ENCODE assay signal across 8 cellular contexts in genomic region chr13:39676315-39676876, GRCh38. TPM values are rescaled to one million over a fixed set of nuclear protein-coding genes. Genes with fewer than 3 reads are reported as not detected.
DNase-seq lines count a peak whose midpoint lies in the region; ATAC-seq and TF ChIP-seq lines count a peak whose summit lies in the region.

No MANE protein-coding gene starts in this region.

- WGBS in body of pancreas, 2 donors: 73 to 90% methylated on average over 1 of the region's 1 CpG

- H3K4me3 ChIP-seq in GM12864 (ENCODE audit: low read depth, low read length): no peak overlapping the region
- no peak overlapping the region for H3K4me3 ChIP-seq in body of pancreas

- H3K4me1 Mint-ChIP-seq in stimulated activated effector memory CD8-positive, alpha-beta T cell treated with anti-CD3 and anti-CD28 coated beads, Interleukin-12 subunit alpha, Interleukin-12 subunit beta, amount 100 ng/mL, for 72 hours: no peaks in the 10 kb centered on the region

- no peak overlapping the region for H3K27ac ChIP-seq in body of pancreas

- H3K9me3 Mint-ChIP-seq in stimulated activated effector memory CD8-positive, alpha-beta T cell treated with anti-CD3 and anti-CD28 coated beads, Interleukin-12 subunit alpha, Interleukin-12 subunit beta, amount 100 ng/mL, for 72 hours: no peaks in the 10 kb centered on the region

- TF ChIP-seq POLR2A in body of pancreas (IDR thresholded peaks at IDR 0.05): no peak

- intact Hi-C loops in body of pancreas (cut with DNase I): no loop called here

- no peaks in the 10 kb centered on the region for H3K9me3 ChIP-seq in body of pancreas

- no peaks in the 10 kb centered on the region for H3K4me1 ChIP-seq in body of pancreas

- H3K27me3 ChIP-seq in body of pancreas: no peaks in the 10 kb centered on the region

- no peak for ATAC-seq in body of pancreas
- no peak for ATAC-seq in stimulated activated effector memory CD8-positive, alpha-beta T cell treated with anti-CD3 and anti-CD28 coated beads, Interleukin-12 subunit alpha, Interleukin-12 subunit beta, amount 100 ng/mL, for 72 hours

- peak; percentile 29 for TF ChIP-seq CTCF in GM12864 (IDR thresholded peaks at IDR 0.05; ENCODE audit: low read depth, low read length, missing control alignments)
- peak in 6 of 7 experiments; percentile 15 to 58 (median 42) for TF ChIP-seq CTCF in body of pancreas (IDR thresholded peaks at IDR 0.05)

- no peak overlapping the region for H3K4me3 Mint-ChIP-seq in stimulated activated effector memory CD8-positive, alpha-beta T cell treated with anti-CD3 and anti-CD28 coated beads, Interleukin-12 subunit alpha, Interleukin-12 subunit beta, amount 100 ng/mL, for 72 hours

- H3K36me3 ChIP-seq in body of pancreas (replicated peaks in 1 of 2; ENCODE audit: insufficient read depth in 1 of 2, low read depth in 2 of 2): peaks cover 6 to 8% of the 10 kb centered on the region in 2 donors

- DNase-seq in Ammon's horn (ENCODE audit: low spot score): peak; percentile 57
- no peak for DNase-seq in GM12864 (ENCODE audit: low read depth)
- peak; percentile 0 for DNase-seq in NCI-H2227 treated with DMSO at 0.1 percent for 48 hours (lab: John Stamatoyannopoulos, UW)
- peak in 2 of 4 donors; percentile 10 to 19 for DNase-seq in body of pancreas
- peak; percentile 51 for DNase-seq in left kidney (ENCODE audit: low read depth, low spot score)
- no peak for DNase-seq in NCI-H187 (lab: John Stamatoyannopoulos, UW)
- DNase-seq in stimulated activated effector memory CD8-positive, alpha-beta T cell treated with anti-CD3 and anti-CD28 coated beads, Interleukin-12 subunit alpha, Interleukin-12 subunit beta, amount 100 ng/mL, for 72 hours (ENCODE audit: low spot score in 2 of 2): no peak
- no peak for DNase-seq in NCI-H1048 (lab: John Stamatoyannopoulos, UW)

- H3K36me3 Mint-ChIP-seq in stimulated activated effector memory CD8-positive, alpha-beta T cell treated with anti-CD3 and anti-CD28 coated beads, Interleukin-12 subunit alpha, Interleukin-12 subunit beta, amount 100 ng/mL, for 72 hours: peaks cover 42% of the 10 kb centered on the region

- H3K27ac Mint-ChIP-seq in stimulated activated effector memory CD8-positive, alpha-beta T cell treated with anti-CD3 and anti-CD28 coated beads, Interleukin-12 subunit alpha, Interleukin-12 subunit beta, amount 100 ng/mL, for 72 hours: no peak overlapping the region

RNA-seq across cellular contexts. Expression of gene COG6, which starts 20.9 kb away (rescaled TPM):
- total RNA-seq in body of pancreas: 10 to 100 TPM; 13.5 to 17.9 TPM

Comparison
In these comparisons a context has a peak if more than half of its experiments do, and no peak if none do; other contexts are left out.
1. DNase-seq: peak in Ammon's horn (single experiment), NCI-H2227 treated with DMSO at 0.1 percent for 48 hours (single experiment) and left kidney (single experiment); none in GM12864 (single experiment), NCI-H187 (0 of 2), stimulated activated effector memory CD8-positive, alpha-beta T cell treated with anti-CD3 and anti-CD28 coated beads, Interleukin-12 subunit alpha, Interleukin-12 subunit beta, amount 100 ng/mL, for 72 hours (0 of 2) and NCI-H1048 (single experiment).